Comparison of ENCODE assay signal across 18 cellular contexts in genomic region chr9:6552738-6553121, GRCh38.
DNase-seq lines count a peak whose midpoint lies in the region; ATAC-seq and TF ChIP-seq lines count a peak whose summit lies in the region.
"Had no signal": no experiment of that assay in that cellular context is flagged by ENCODE, and none has a peak within 500 bp of the region (broad histone marks: within the 10 kb centered on the region; RNA-seq: fewer than 3 reads in every experiment).

No MANE protein-coding gene starts in this region.

- CTCF ChIA-PET in AG04450 (lab: Charles Lee) (interaction anchor here (1.1 to 3.0 kb wide), 2 partner anchors 15 to 57 kb away, joined by 3 to 23 read pairs; no protein-coding TSS in a partner anchor), IMR-90 (lab: Yijun Ruan, JAX) (no interaction called here)

- TF ChIP-seq POLR2A in IMR-90 (IDR thresholded peaks at IDR 0.05; ENCODE audit: low read depth, low read length) = no peak

- peak; percentile 69 for ATAC-seq in IMR-90 (ENCODE audit: low read depth)
- no peak for ATAC-seq in GM19351 (IDR thresholded peaks at IDR 0.05; ENCODE audit: unreplicated experiment)
- no peak for ATAC-seq in HG02610 (IDR thresholded peaks at IDR 0.05; ENCODE audit: unreplicated experiment)
- ATAC-seq in GM19035 (IDR thresholded peaks at IDR 0.05; ENCODE audit: unreplicated experiment) = no peak
- ATAC-seq: lower lobe of right lung; stimulated activated effector memory CD8-positive, alpha-beta T cell treated with anti-CD3 and anti-CD28 coated beads, Interleukin-12 subunit alpha, Interleukin-12 subunit beta, amount 100 ng/mL, for 72 hours had no signal

- no peaks in the 10 kb centered on the region for H3K27me3 Mint-ChIP-seq in chondrocyte (ENCODE audit: low read depth)
- H3K27me3 Mint-ChIP-seq: type B pancreatic cell had no signal

- H3K9me3 Mint-ChIP-seq in chondrocyte (ENCODE audit: low read depth) = no peaks in the 10 kb centered on the region
- H3K9me3 Mint-ChIP-seq: stimulated activated effector memory CD8-positive, alpha-beta T cell treated with anti-CD3 and anti-CD28 coated beads, Interleukin-12 subunit alpha, Interleukin-12 subunit beta, amount 100 ng/mL, for 72 hours; type B pancreatic cell had no signal

- no peak overlapping the region for H2AK9ac ChIP-seq in IMR-90 (replicated peaks; ENCODE audit: low read depth, low read length, poor library complexity)

- 0 out of 2 replicates have a peak overlapping the region, but pooled peaks have one; percentile 7 for H2BK120ac ChIP-seq in IMR-90 (ENCODE audit: low read depth, low read length)

- no peaks in the 10 kb centered on the region for H3K79me1 ChIP-seq in IMR-90 (ENCODE audit: low read depth in 1 of 2, low read length in 2 of 2)

- H3K4me1 ChIP-seq in IMR-90 (ENCODE audit: control insufficient read depth, insufficient read depth, low read length) = peaks cover 9% of the 10 kb centered on the region
- H3K4me1 ChIP-seq: lower lobe of right lung had no signal

- POLR2A ChIA-PET in AG04450 (lab: Yijun Ruan, JAX) (interaction anchor here (0.9 to 1.9 kb wide), 3 partner anchors 14 to 139 kb away, joined by 3 to 16 read pairs (median 6); partner anchors contain the start of gene UHRF2), IMR-90 (lab: Charles Lee; ENCODE audit: unreplicated experiment) (no interaction called here)

- H3K9me3 ChIP-seq in AG04450 (ENCODE audit: control insufficient read depth, insufficient read depth, low read length) = no peaks in the 10 kb centered on the region
- no peaks in the 10 kb centered on the region for H3K9me3 ChIP-seq in IMR-90 (ENCODE audit: control insufficient read depth, insufficient read depth, low read length)
- H3K9me3 ChIP-seq: lower lobe of right lung, MG63, sigmoid colon had no signal

- peak overlapping the region in 1 of 2 experiments; percentile 66; a peak in 2 of 4 replicates for H4K8ac ChIP-seq in IMR-90 (ENCODE audit: low read depth in 2 of 2, low read length in 2 of 2)

- H3K4me3 Mint-ChIP-seq in chondrocyte (ENCODE audit: unreplicated experiment) = no peak overlapping the region
- H3K4me3 Mint-ChIP-seq: stimulated activated effector memory CD8-positive, alpha-beta T cell treated with anti-CD3 and anti-CD28 coated beads, Interleukin-12 subunit alpha, Interleukin-12 subunit beta, amount 100 ng/mL, for 72 hours; type B pancreatic cell had no signal

- H3K36me3 ChIP-seq in IMR-90 (ENCODE audit: control insufficient read depth, insufficient read depth, low read length) = no peaks in the 10 kb centered on the region
- H3K36me3 ChIP-seq: lower lobe of right lung, MG63, sigmoid colon had no signal

- H3K27me3 ChIP-seq in AG04450 (ENCODE audit: control insufficient read depth, insufficient read depth, low read length) (peaks cover 10% of the 10 kb centered on the region), IMR-90 (ENCODE audit: control insufficient read depth, insufficient read depth, low read length) (no peaks in the 10 kb centered on the region)
- H3K27me3 ChIP-seq: MG63, sigmoid colon had no signal

- H3K23ac ChIP-seq in IMR-90 (ENCODE audit: low read depth, low read length) = no peak overlapping the region

- no peak overlapping the region for H3K56ac ChIP-seq in IMR-90 (ENCODE audit: extremely low read depth, insufficient read depth, low read length)

- BruUV-seq in IMR-90 (replicated peaks; lab: Mats Ljungman, UMichigan) = no TSS peak

- no peak overlapping the region for H3K4me3 ChIP-seq in AG04450 (ENCODE audit: low read depth, low read length)
- H3K4me3 ChIP-seq in IMR-90 (ENCODE audit: insufficient read depth, low read depth, low read length) = no peak overlapping the region
- H3K4me3 ChIP-seq: lower lobe of right lung, MG63, sigmoid colon had no signal

- peak overlapping the region; percentile 73 for H2BK5ac ChIP-seq in IMR-90 (ENCODE audit: low read depth, low read length, poor library complexity, severe bottlenecking)

- H2AK5ac ChIP-seq in IMR-90 (ENCODE audit: low read depth, low read length) = 0 out of 2 replicates have a peak overlapping the region, but pooled peaks have one; percentile 60

- WGBS in IMR-90 (ENCODE audit: extremely low coverage in 2 of 2, insufficient read length in 1 of 2), 2 experiments = no CpG with 5 or more reads among the region's 3 CpGs

- H3K36me3 Mint-ChIP-seq in chondrocyte (ENCODE audit: low read depth) = no peaks in the 10 kb centered on the region
- H3K36me3 Mint-ChIP-seq: stimulated activated effector memory CD8-positive, alpha-beta T cell treated with anti-CD3 and anti-CD28 coated beads, Interleukin-12 subunit alpha, Interleukin-12 subunit beta, amount 100 ng/mL, for 72 hours; type B pancreatic cell had no signal

- H4K91ac ChIP-seq in IMR-90 (ENCODE audit: insufficient read depth, low read depth, low read length) = no peak overlapping the region

- peaks cover 5% of the 10 kb centered on the region; the same call in 1 of the 2 replicates for H3K9me1 ChIP-seq in IMR-90 (ENCODE audit: insufficient read depth, low read length)

- H3K27ac ChIP-seq in AG04450 (ENCODE audit: low read depth, low read length) (peak overlapping the region; percentile 55), IMR-90 (ENCODE audit: insufficient read depth, low read length) (peak overlapping the region; percentile 61)
- H3K27ac ChIP-seq: lower lobe of right lung had no signal

- dilution Hi-C loops in IMR-90 (cut with HindIII; ENCODE audit: low sequenced_read_pairs, unreplicated experiment) = no loop called here

- intact Hi-C loops in IMR-90 (cut with micrococcal nuclease) = no loop called here

- TF ChIP-seq RAD21 in IMR-90 (IDR thresholded peaks at IDR 0.05; ENCODE audit: low read length) = no peak

- peak overlapping the region; percentile 9 for H2AFZ ChIP-seq in IMR-90 (replicated peaks; ENCODE audit: low read length, poor library complexity)

- DNase-seq in AG04450 (ENCODE audit: low read depth, low spot score) (no peak), IMR-90 (peak; percentile 56), chondrocyte (ENCODE audit: low spot score) (no peak), iris pigment epithelial cell (ENCODE audit: low read depth) (peak; percentile 66), SW480 (ENCODE audit: low spot score) (no peak)
- DNase-seq: activated naive CD4-positive, alpha-beta T cell treated with Interleukin-2 at 50 U/mL for 16 hours; Calu3; cerebellar nuclear complex; lower lobe of right lung; NCI-H187 treated with DMSO at 0.1 percent for 48 hours; sigmoid colon; SW 1271 had no signal

- no peak overlapping the region for H2BK15ac ChIP-seq in IMR-90 (ENCODE audit: low read depth, low read length)

- no peak overlapping the region for H3K14ac ChIP-seq in IMR-90 (replicated peaks; ENCODE audit: low read depth, low read length)

- H2BK20ac ChIP-seq in IMR-90 (ENCODE audit: low read depth, low read length) = no peak overlapping the region

- H3K27ac Mint-ChIP-seq in chondrocyte (ENCODE audit: unreplicated experiment) = peak overlapping the region; percentile 88
- H3K27ac Mint-ChIP-seq: stimulated activated effector memory CD8-positive, alpha-beta T cell treated with anti-CD3 and anti-CD28 coated beads, Interleukin-12 subunit alpha, Interleukin-12 subunit beta, amount 100 ng/mL, for 72 hours; type B pancreatic cell had no signal

- peaks cover 32% of the 10 kb centered on the region for H3K4me1 Mint-ChIP-seq in chondrocyte (ENCODE audit: low read depth)
- H3K4me1 Mint-ChIP-seq: stimulated activated effector memory CD8-positive, alpha-beta T cell treated with anti-CD3 and anti-CD28 coated beads, Interleukin-12 subunit alpha, Interleukin-12 subunit beta, amount 100 ng/mL, for 72 hours had no signal

- no peak overlapping the region for H3K9ac ChIP-seq in IMR-90 (ENCODE audit: low read depth, low read length)

- H4K20me1 ChIP-seq in IMR-90 (ENCODE audit: insufficient read depth, low read length) = peaks cover 7% of the 10 kb centered on the region

- peak overlapping the region; percentile 25; the same call in 1 of the 2 replicates for H3K18ac ChIP-seq in IMR-90 (ENCODE audit: low read depth, low read length)

- in situ Hi-C loops in IMR-90 (cut with MboI; ENCODE audit: low sequenced_read_pairs) = no loop called here

- no peak overlapping the region for H3K4ac ChIP-seq in IMR-90 (ENCODE audit: low read depth, low read length)

- H3K4me2 ChIP-seq in IMR-90 (ENCODE audit: low read depth, low read length) = peak overlapping the region; percentile 83

- no peak for TF ChIP-seq CTCF in AG04450 (IDR thresholded peaks at IDR 0.05; ENCODE audit: low read depth, low read length)
- no peak for TF ChIP-seq CTCF in IMR-90 (conservative IDR thresholded peaks at IDR 0.05; ENCODE audit: low read depth, low read length)
- TF ChIP-seq CTCF in chondrocyte (IDR thresholded peaks at IDR 0.05) = no peak

- peak overlapping the region; percentile 9 for H4K5ac ChIP-seq in IMR-90 (ENCODE audit: low read depth, low read length)

TF ChIP-seq in IMR-90, 13 proteins besides CTCF, POLR2A, EP300 and RAD21:
- TF ChIP-seq FOS (IDR thresholded peaks at IDR 0.05; ENCODE audit: low read depth, low read length) (0 out of 2 replicates have a peak, but pooled peaks have one; percentile 15), CEBPB (IDR thresholded peaks at IDR 0.05; ENCODE audit: low read depth, low read length) (no peak)

Comparison
In these comparisons a context has a peak if more than half of its experiments do, and no peak if none do; other contexts are left out.
1. DNase-seq: peak in IMR-90 (single experiment) and iris pigment epithelial cell (single experiment); none in AG04450 (single experiment), chondrocyte (single experiment) and SW480 (single experiment).